In the genomic region with DNA sequence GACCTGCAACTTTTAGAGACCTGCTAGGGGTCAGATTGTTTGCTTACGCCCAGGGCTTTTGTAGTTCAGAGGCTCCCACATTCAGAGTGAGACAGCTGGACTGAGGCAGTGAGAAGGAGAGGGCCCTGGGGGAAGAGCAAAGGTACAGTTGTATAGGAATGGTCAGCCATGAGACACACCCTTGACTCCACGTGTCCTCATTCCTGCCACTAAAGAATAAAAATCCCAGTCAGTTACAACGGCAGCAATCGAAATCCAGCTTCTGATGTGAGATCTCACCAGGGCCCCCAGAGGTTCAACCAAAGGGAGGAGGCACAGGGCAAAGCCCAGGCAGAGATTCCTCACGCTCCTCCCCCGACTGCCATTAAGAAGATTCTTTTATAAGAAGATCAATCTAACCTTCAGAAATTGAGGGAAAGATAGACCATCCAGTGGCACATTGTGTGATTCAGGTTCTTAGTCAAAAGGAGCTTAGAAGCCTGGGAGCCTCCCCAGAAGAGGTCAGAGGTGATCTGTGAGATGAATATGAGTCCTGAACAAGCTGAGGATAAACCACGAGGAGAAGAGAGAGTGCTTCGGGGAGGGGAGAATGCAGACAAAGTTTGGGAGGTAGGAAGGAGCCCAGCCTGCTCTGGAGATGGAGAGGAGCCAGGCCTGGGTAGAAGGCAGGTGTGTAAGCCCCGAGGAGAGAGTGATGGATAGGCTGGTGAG, we compare ENCODE assay signal across 17 cellular contexts.
DNase-seq lines count a peak whose midpoint lies in the region; ATAC-seq and TF ChIP-seq lines count a peak whose summit lies in the region.
"Had no signal": no experiment of that assay in that cellular context is flagged by ENCODE, and none has a peak within 500 bp of the region (broad histone marks: within the 10 kb centered on the region; RNA-seq: fewer than 3 reads in every experiment).

No MANE protein-coding gene starts in this region.

- H3K9me3 ChIP-seq in Panc1 (ENCODE audit: control insufficient read depth, insufficient read depth, low read depth, low read length) (no peaks in the 10 kb centered on the region), PC-9 (ENCODE audit: insufficient read depth, low read depth) (no peaks in the 10 kb centered on the region)

- H3K79me2 ChIP-seq in PC-9 (ENCODE audit: low read depth), result no peaks in the 10 kb centered on the region

- no peak for TF ChIP-seq CTCF in Panc1 (IDR thresholded peaks at IDR 0.05)
- TF ChIP-seq CTCF in PC-9 (conservative IDR thresholded peaks at IDR 0.05), result no peak

- H3K27me3 ChIP-seq in Panc1 (ENCODE audit: control insufficient read depth, insufficient read depth, low read length) (no peaks in the 10 kb centered on the region), rectal smooth muscle tissue (ENCODE audit: control insufficient read depth, insufficient read depth, low read length) (no peaks in the 10 kb centered on the region), PC-9 (ENCODE audit: insufficient read depth, low read depth) (no peaks in the 10 kb centered on the region)

- no peak overlapping the region for H3K9ac ChIP-seq in rectal smooth muscle tissue (ENCODE audit: low read length)

- no TSS peak for BruUV-seq in Panc1 (replicated peaks; lab: Mats Ljungman, UMichigan)
- BruUV-seq in PC-9 (replicated peaks; lab: Mats Ljungman, UMichigan), result no TSS peak

- H4K20me1 ChIP-seq in PC-9 (ENCODE audit: insufficient read depth), result no peaks in the 10 kb centered on the region

- ATAC-seq in Panc1 (peak; percentile 61; the same call in 1 of the 2 replicates), GM21723 (IDR thresholded peaks at IDR 0.05; ENCODE audit: unreplicated experiment) (no peak)
- ATAC-seq: activated CD8-positive, alpha-beta memory T cell treated with anti-CD3 and anti-CD28 coated beads, Interleukin-2, amount 10 ng/mL, durations not matched to agents 7 days and 5 days; GM23338 had no signal

- H3K9me2 ChIP-seq in PC-9 (ENCODE audit: insufficient read depth), result no peaks in the 10 kb centered on the region

- no peak overlapping the region for H3K27ac ChIP-seq in Panc1 (ENCODE audit: low read length)
- H3K27ac ChIP-seq in rectal smooth muscle tissue (ENCODE audit: low read depth, low read length), result peak overlapping the region; percentile 44
- H3K27ac ChIP-seq in PC-9, result no peak overlapping the region
- H3K27ac ChIP-seq: VCaP had no signal

- H3K4me3 ChIP-seq in Panc1 (ENCODE audit: low read depth in 2 of 2, low read length in 2 of 2) (no peak overlapping the region), rectal smooth muscle tissue (ENCODE audit: low read length) (no peak overlapping the region), PC-9 (no peak overlapping the region)
- H3K4me3 ChIP-seq: GM23338, skin epidermis had no signal

- POLR2A ChIA-PET in Panc1 (lab: Charles Lee) (no interaction called here), PC-9 (lab: Charles Lee; ENCODE audit: unreplicated experiment) (no interaction called here)

- peak; percentile 35 for DNase-seq in AG20443 (ENCODE audit: low spot score)
- no peak for DNase-seq in Panc1 (ENCODE audit: low read depth, low spot score)
- DNase-seq in fibroblast of peridontal ligament (ENCODE audit: extremely low read depth), result peak; percentile 31
- no peak for DNase-seq in NCI-H187 (lab: John Stamatoyannopoulos, UW)
- no peak for DNase-seq in PC-9
- no peak for DNase-seq in iPS-NIHi7 (ENCODE audit: extremely low spot score)
- DNase-seq: activated CD8-positive, alpha-beta memory T cell treated with anti-CD3 and anti-CD28 coated beads, Interleukin-2, amount 10 ng/mL, durations not matched to agents 7 days and 5 days; activated naive CD4-positive, alpha-beta T cell treated with Interleukin-2 at 50 U/mL for 16 hours; NCI-H1694 treated with DMSO at 0.1 percent for 48 hours; NCI-H510A; nephron progenitor cell; stimulated activated naive CD4-positive, alpha-beta T cell treated with Interleukin-2 at 50 U/mL for 16 hours had no signal

- no peaks in the 10 kb centered on the region for H3F3A ChIP-seq in PC-9 (ENCODE audit: insufficient read depth, low read depth)

- H3K4me1 ChIP-seq in Panc1 (ENCODE audit: control insufficient read depth, insufficient read depth, low read length), result 0 out of 2 replicates have a peak, but pooled peaks cover 3% of the 10 kb centered on the region
- H3K4me1 ChIP-seq in rectal smooth muscle tissue (ENCODE audit: control insufficient read depth, insufficient read depth, low read length), result peaks cover 3% of the 10 kb centered on the region
- no peaks in the 10 kb centered on the region for H3K4me1 ChIP-seq in PC-9 (replicated peaks; ENCODE audit: insufficient read depth)

- CTCF ChIA-PET in Panc1 (lab: Charles Lee) (no interaction called here), PC-9 (lab: Charles Lee) (no interaction called here)

- H3K36me3 ChIP-seq in Panc1 (ENCODE audit: control insufficient read depth, insufficient read depth, low read length), result no peaks in the 10 kb centered on the region
- H3K36me3 ChIP-seq in rectal smooth muscle tissue (ENCODE audit: control insufficient read depth, insufficient read depth, low read length), result no peaks in the 10 kb centered on the region
- H3K36me3 ChIP-seq in PC-9 (ENCODE audit: low read depth), result no peaks in the 10 kb centered on the region

- no peak overlapping the region for H3K4me2 ChIP-seq in PC-9
- H3K4me2 ChIP-seq: GM23338 had no signal

- intact Hi-C loops in Panc1 (cut with micrococcal nuclease; ENCODE audit: unreplicated experiment) (no loop called here), PC-9 (cut with micrococcal nuclease; ENCODE audit: unreplicated experiment) (no loop called here)

- in situ Hi-C loops in Panc1 (cut with HindIII; ENCODE audit: low pct_unique_long_range_greater_than_20kb, low sequenced_read_pairs), result no loop called here

- H2AFZ ChIP-seq in PC-9, result no peak overlapping the region

Comparison
In these comparisons a context has a peak if more than half of its experiments do, and no peak if none do; other contexts are left out.
1. DNase-seq: peak in AG20443 (single experiment) and fibroblast of peridontal ligament (single experiment); none in Panc1 (single experiment), NCI-H187 (0 of 2), PC-9 (0 of 2) and iPS-NIHi7 (single experiment).